ENCODE assay signal across 1 cellular context in genomic region chr17:81096741-81097133, GRCh38.
TF ChIP-seq lines count a peak whose summit lies in the region.

No MANE protein-coding gene starts in this region.

TF ChIP-seq in H1, 55 proteins besides CTCF, POLR2A, EP300 and RAD21:
- TF ChIP-seq CHD7 (IDR thresholded peaks at IDR 0.05; ENCODE audit: insufficient replicate concordance, low read length) (no peak), TAF1 (IDR thresholded peaks at IDR 0.05; ENCODE audit: low read depth, low read length) (no peak), SP1 (IDR thresholded peaks at IDR 0.05; ENCODE audit: low read depth, low read length) (no peak), EZH2 (IDR thresholded peaks at IDR 0.05; ENCODE audit: low read depth, low read length, severe bottlenecking) (no peak), RXRA (IDR thresholded peaks at IDR 0.05; ENCODE audit: insufficient read depth, low read depth, low read length) (no peak), HDAC6 (IDR thresholded peaks at IDR 0.05; ENCODE audit: low read depth, low read length) (no peak), JUND (IDR thresholded peaks at IDR 0.05; ENCODE audit: low read length) (no peak), SIN3A (conservative IDR thresholded peaks at IDR 0.05 in 1 of 2, IDR thresholded peaks at IDR 0.05 in 1 of 2; ENCODE audit: low read depth in 1 of 2, low read length in 2 of 2) (no peak), CHD2 (IDR thresholded peaks at IDR 0.05; ENCODE audit: low read length) (no peak), PHF8 (conservative IDR thresholded peaks at IDR 0.05; ENCODE audit: low read depth, low read length) (no peak), GTF2F1 (IDR thresholded peaks at IDR 0.05; ENCODE audit: borderline replicate concordance, low read depth, low read length) (no peak), RBBP5 (IDR thresholded peaks at IDR 0.05; ENCODE audit: borderline replicate concordance, low read depth, low read length) (no peak)
